13 cellular contexts compared by ENCODE assay signal in the genomic region with DNA sequence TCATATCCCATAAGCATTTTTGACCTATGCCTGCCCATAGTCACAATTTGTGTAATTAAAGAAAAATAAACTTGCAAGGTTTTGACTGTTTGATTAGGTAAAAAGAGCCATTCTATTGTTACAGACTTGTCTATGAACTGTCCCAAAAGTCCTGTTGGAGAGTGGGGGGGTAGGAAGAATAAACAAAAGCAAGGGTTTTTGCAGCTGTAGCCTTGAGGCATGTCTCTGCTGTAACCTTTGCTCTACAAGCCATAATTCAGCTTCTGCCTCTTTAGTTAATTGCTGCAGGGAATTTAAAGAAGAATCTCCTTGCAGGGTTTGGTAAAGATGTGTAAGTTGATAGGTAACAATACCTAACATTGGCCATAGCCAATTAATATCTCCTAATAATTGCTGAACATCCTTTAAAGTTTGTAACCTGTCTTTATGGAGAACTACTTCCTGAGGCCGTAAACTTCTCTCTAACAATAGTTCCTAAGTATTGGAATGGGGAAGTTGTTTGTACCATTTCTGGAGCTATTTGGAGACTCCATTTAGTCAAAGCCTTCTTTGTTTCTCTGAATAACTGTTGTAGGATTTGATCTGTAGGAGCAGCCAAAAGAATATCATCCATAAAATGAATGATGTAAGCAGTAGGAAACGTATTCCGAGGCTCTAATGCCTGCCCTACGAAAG. TPM values are rescaled to one million over a fixed set of nuclear protein-coding genes. Genes with fewer than 3 reads are reported as not detected.
DNase-seq lines count a peak whose midpoint lies in the region; ATAC-seq, FAIRE-seq and TF ChIP-seq lines count a peak whose summit lies in the region.
"Had no signal": no experiment of that assay in that cellular context is flagged by ENCODE, and none has a peak within 500 bp of the region (broad histone marks: within the 10 kb centered on the region; RNA-seq: fewer than 3 reads in every experiment).

No MANE protein-coding gene starts in this region.

- no peaks in the 10 kb centered on the region for H3K36me3 ChIP-seq in KMS-11 (ENCODE audit: insufficient read depth)
- no peaks in the 10 kb centered on the region for H3K36me3 ChIP-seq in colonic mucosa
- H3K36me3 ChIP-seq in mucosa of descending colon (ENCODE audit: low read depth) = no peaks in the 10 kb centered on the region
- no peaks in the 10 kb centered on the region for H3K36me3 ChIP-seq in uterus
- no peaks in the 10 kb centered on the region for H3K36me3 ChIP-seq in smooth muscle cell (ENCODE audit: low read depth)
- H3K36me3 ChIP-seq: left ventricle myocardium inferior, vagina, WERI-Rb-1 had no signal

- no peak overlapping the region for H2AFZ ChIP-seq in KMS-11 (ENCODE audit: low read depth)
- no peak overlapping the region for H2AFZ ChIP-seq in smooth muscle cell (ENCODE audit: low read depth)

- peaks cover 18% of the 10 kb centered on the region for H3K4me1 ChIP-seq in A549
- H3K4me1 ChIP-seq in KMS-11 (ENCODE audit: low read depth, poor library complexity, severe bottlenecking) = peaks cover 24% of the 10 kb centered on the region
- H3K4me1 ChIP-seq in colonic mucosa = no peaks in the 10 kb centered on the region
- peaks cover 8% of the 10 kb centered on the region for H3K4me1 ChIP-seq in mucosa of descending colon (ENCODE audit: low read depth)
- H3K4me1 ChIP-seq in uterus = no peaks in the 10 kb centered on the region
- H3K4me1 ChIP-seq in smooth muscle cell (ENCODE audit: low read depth) = no peaks in the 10 kb centered on the region
- H3K4me1 ChIP-seq: left ventricle myocardium inferior, vagina had no signal

- H3K27me3 ChIP-seq in KMS-11 (ENCODE audit: insufficient read depth, low read depth) (no peaks in the 10 kb centered on the region), colonic mucosa (no peaks in the 10 kb centered on the region), uterus (no peaks in the 10 kb centered on the region), smooth muscle cell (ENCODE audit: low read depth) (no peaks in the 10 kb centered on the region)
- H3K27me3 ChIP-seq: vagina had no signal

- no peak for FAIRE-seq in A549 (lab: Jason Lieb, UNC)

- no peak for TF ChIP-seq RAD21 in A549 (conservative IDR thresholded peaks at IDR 0.05 in 1 of 2, IDR thresholded peaks at IDR 0.05 in 1 of 2)

- no peaks in the 10 kb centered on the region for H3F3A ChIP-seq in smooth muscle cell (ENCODE audit: low read depth)

- H3K4me3 ChIP-seq in A549 (no peak overlapping the region), KMS-11 (IDR thresholded peaks at IDR 0.05; ENCODE audit: insufficient read depth, low read depth, low read length) (no peak overlapping the region), colonic mucosa (no peak overlapping the region), mucosa of descending colon (no peak overlapping the region), uterus (no peak overlapping the region), smooth muscle cell (no peak overlapping the region)
- H3K4me3 ChIP-seq: left ventricle myocardium inferior, vagina had no signal

- DNase-seq in A549 (ENCODE audit: low read depth in 1 of 2, low spot score in 1 of 2) = no peak
- DNase-seq in colonic mucosa = no peak
- no peak for DNase-seq in mucosa of descending colon
- DNase-seq in uterus = no peak
- DNase-seq in smooth muscle cell (lab: John Stamatoyannopoulos, UW; ENCODE audit: unreplicated experiment) = no peak
- DNase-seq in COLO668 (lab: John Stamatoyannopoulos, UW; ENCODE audit: unreplicated experiment) = no peak
- no peak for DNase-seq in NCI-H1930 (lab: John Stamatoyannopoulos, UW)
- DNase-seq: activated naive CD8-positive, alpha-beta T cell treated with anti-CD3 and anti-CD28 coated beads for 36 hours; left ventricle myocardium inferior; stimulated activated naive CD4-positive, alpha-beta T cell treated with Interleukin-2 at 50 U/mL for 16 hours had no signal

- CTCF ChIA-PET in A549 (lab: Yijun Ruan, JAX) = interaction anchor here (0.7 to 7.6 kb wide), 59 partner anchors 10 to 412 kb away, joined by 3 to 135 read pairs (median 5); a partner anchor contains a TSS

- H3K79me2 ChIP-seq in KMS-11 (ENCODE audit: insufficient read depth, low read depth) (no peaks in the 10 kb centered on the region), smooth muscle cell (ENCODE audit: low read depth) (no peaks in the 10 kb centered on the region)

- intact Hi-C loops in colonic mucosa (cut with DNase I) = loop anchor here (5.0 kb wide), 2 partner anchors 201 to 406 kb away; a partner anchor contains a TSS
- intact Hi-C loops in mucosa of descending colon (cut with DNase I, micrococcal nuclease) = loop anchor here (10.0 kb wide), 2 partner anchors 94 to 404 kb away; a partner anchor contains a TSS
- intact Hi-C loops in uterus (cut with DNase I; ENCODE audit: low total_unique reads) = loop anchor here (5.0 to 10.0 kb wide), 3 partner anchors 104 to 404 kb away; a partner anchor contains a TSS

- no peak for TF ChIP-seq CTCF in A549 (IDR thresholded peaks at IDR 0.05)
- TF ChIP-seq CTCF in KMS-11 (conservative IDR thresholded peaks at IDR 0.05; ENCODE audit: low read depth, low read length) = no peak
- no peak for TF ChIP-seq CTCF in colonic mucosa (IDR thresholded peaks at IDR 0.05)
- no peak for TF ChIP-seq CTCF in mucosa of descending colon (IDR thresholded peaks at IDR 0.05)
- no peak for TF ChIP-seq CTCF in uterus (IDR thresholded peaks at IDR 0.05)
- TF ChIP-seq CTCF in smooth muscle cell (IDR thresholded peaks at IDR 0.05; ENCODE audit: borderline replicate concordance, insufficient read depth, poor library complexity, severe bottlenecking) = no peak

- WGBS in A549 (ENCODE audit: missing lambda C conversion rate) = 65% methylated on average over 4 of the region's 4 CpGs
- WGBS in smooth muscle cell (ENCODE audit: low lambda C conversion rate) = 42% methylated on average over 4 of the region's 4 CpGs

- no peak for TF ChIP-seq EP300 in A549 (IDR thresholded peaks at IDR 0.05)

- H3K27ac ChIP-seq in A549 = peak overlapping the region; percentile 46; a peak in 5 of 6 replicates
- H3K27ac ChIP-seq in KMS-11 = no peak overlapping the region
- peak overlapping the region; percentile 27 for H3K27ac ChIP-seq in colonic mucosa
- H3K27ac ChIP-seq in uterus = no peak overlapping the region
- H3K27ac ChIP-seq in smooth muscle cell (ENCODE audit: low read depth) = no peak overlapping the region
- H3K27ac ChIP-seq: left ventricle myocardium inferior, vagina, WERI-Rb-1 had no signal

- H3K9ac ChIP-seq in KMS-11 = no peak overlapping the region
- no peak overlapping the region for H3K9ac ChIP-seq in colonic mucosa (ENCODE audit: low read depth in 2 of 2, low read length in 2 of 2)
- no peak overlapping the region for H3K9ac ChIP-seq in smooth muscle cell (ENCODE audit: low read depth)

- H4K20me1 ChIP-seq in KMS-11 (ENCODE audit: insufficient read depth) = no peaks in the 10 kb centered on the region
- H4K20me1 ChIP-seq in smooth muscle cell (ENCODE audit: low read depth) = no peaks in the 10 kb centered on the region

- TF ChIP-seq POLR2A in A549 (IDR thresholded peaks at IDR 0.05; ENCODE audit: low read length) (no peak), uterus (IDR thresholded peaks at IDR 0.05) (no peak)

- H3K9me3 ChIP-seq in A549 (peaks cover 22% of the 10 kb centered on the region), colonic mucosa (no peaks in the 10 kb centered on the region), mucosa of descending colon (peaks cover 18% of the 10 kb centered on the region), uterus (peaks cover 0 to 6% of the 10 kb centered on the region in 2 donors), smooth muscle cell (replicated peaks; ENCODE audit: low read depth) (no peaks in the 10 kb centered on the region)

- POLR2A ChIA-PET in A549 (lab: Yijun Ruan, JAX) = interaction anchor here (1.0 to 1.9 kb wide), 11 partner anchors 9 to 406 kb away, joined by 3 to 9 read pairs (median 4); a partner anchor contains a TSS

- no peak; a peak in 2 of 6 replicates for ATAC-seq in A549
- peak; percentile 40 for ATAC-seq in mucosa of descending colon

- H3K4me2 ChIP-seq in A549 (peak overlapping the region; percentile 5; the same call in 2 of the 3 replicates), KMS-11 (peak overlapping the region; percentile 8; the same call in 1 of the 2 replicates), smooth muscle cell (no peak overlapping the region)

TF ChIP-seq in A549, 52 proteins besides CTCF, POLR2A, EP300 and RAD21 (continues in another document):
- TF ChIP-seq POLR2AphosphoS2 (conservative IDR thresholded peaks at IDR 0.05; ENCODE audit: low read length) = no peak
- TF ChIP-seq, protein P1, sequence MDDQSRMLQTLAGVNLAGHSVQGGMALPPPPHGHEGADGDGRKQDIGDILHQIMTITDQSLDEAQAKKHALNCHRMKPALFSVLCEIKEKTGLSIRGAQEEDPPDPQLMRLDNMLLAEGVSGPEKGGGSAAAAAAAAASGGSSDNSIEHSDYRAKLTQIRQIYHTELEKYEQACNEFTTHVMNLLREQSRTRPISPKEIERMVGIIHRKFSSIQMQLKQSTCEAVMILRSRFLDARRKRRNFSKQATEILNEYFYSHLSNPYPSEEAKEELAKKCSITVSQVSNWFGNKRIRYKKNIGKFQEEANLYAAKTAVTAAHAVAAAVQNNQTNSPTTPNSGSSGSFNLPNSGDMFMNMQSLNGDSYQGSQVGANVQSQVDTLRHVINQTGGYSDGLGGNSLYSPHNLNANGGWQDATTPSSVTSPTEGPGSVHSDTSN (IDR thresholded peaks at IDR 0.05) = no peak

RNA-seq across cellular contexts. Expression of a gene that starts 7.9 kb away (rescaled TPM):
- polyA plus RNA-seq in A549 (2011; rRNA removed) (54.3 and 59.1 TPM in 2 replicates), A549 (2017; fragmentation: RNase III; extraction: RNeasy Plus Mini Kit Qiagen cat#74134 plus additional on column Dnase treatment) (87.3 to 101 TPM (median 96.4 TPM) in 3 replicates), smooth muscle cell (41.8 and 53.9 TPM in 2 replicates)
- 55.8 and 64.5 TPM in 2 replicates for polyA plus RNA-seq in A549 (2012; cell fraction: cytosol; rRNA removed)
- polyA plus RNA-seq in A549 (2012; cell fraction: nucleus; rRNA removed) = 48.3 and 57.5 TPM in 2 replicates
- polyA minus RNA-seq in A549 (2011; rRNA and poly(A)+ RNA removed) = 63.7 and 69.5 TPM in 2 replicates
- total RNA-seq in colonic mucosa (10 to 100 TPM; 54.2 to 60.6 TPM), mucosa of descending colon (10 to 100 TPM; 47.3 to 65.5 (median 59.5) TPM), uterus (10 to 100 TPM in 3 of 4 donors, 1 to 10 TPM in 1; 10.0 to 47.6 (median 36.3) TPM), smooth muscle cell (18.5 and 18.7 TPM in 2 replicates)

RNA-seq across cellular contexts. Expression of a gene that starts 9.0 kb away (rescaled TPM):
- 33.5 and 46.4 TPM in 2 replicates for polyA plus RNA-seq in A549 (2011; rRNA removed)
- polyA plus RNA-seq in A549 (2012; cell fraction: cytosol; rRNA removed) = 17.7 and 19.7 TPM in 2 replicates
- 7.6 and 19.9 TPM in 2 replicates for polyA plus RNA-seq in A549 (2012; cell fraction: nucleus; rRNA removed)
- 30.7 to 34.2 TPM (median 33.6 TPM) in 3 replicates for polyA plus RNA-seq in A549 (2017; fragmentation: RNase III; extraction: RNeasy Plus Mini Kit Qiagen cat#74134 plus additional on column Dnase treatment)
- 23.7 and 28.4 TPM in 2 replicates for polyA minus RNA-seq in A549 (2011; rRNA and poly(A)+ RNA removed)
- 10 to 100 TPM in 1 of 2 donors, 1 to 10 TPM in 1; 5.4 to 24.0 TPM for total RNA-seq in colonic mucosa
- 1 to 10 TPM; 1.8 to 8.6 (median 1.9) TPM for total RNA-seq in mucosa of descending colon
- total RNA-seq in uterus = 10 to 100 TPM in 1 of 4 donors, 1 to 10 TPM in 1, not detected in 2; 1.3 to 14.3 TPM
- total RNA-seq in smooth muscle cell = 5.8 and 9.3 TPM in 2 replicates
- 3.4 and 5.9 TPM in 2 replicates for polyA plus RNA-seq in smooth muscle cell

Comparison
In these comparisons a context has a peak if more than half of its experiments do, and no peak if none do; other contexts are left out.
1. H3K27ac ChIP-seq: peak in A549 (2 of 2) and colonic mucosa (single experiment); none in KMS-11 (single experiment), uterus (0 of 2) and smooth muscle cell (single experiment).